ENCODE assay signal across 1 cellular context in the genomic region with DNA sequence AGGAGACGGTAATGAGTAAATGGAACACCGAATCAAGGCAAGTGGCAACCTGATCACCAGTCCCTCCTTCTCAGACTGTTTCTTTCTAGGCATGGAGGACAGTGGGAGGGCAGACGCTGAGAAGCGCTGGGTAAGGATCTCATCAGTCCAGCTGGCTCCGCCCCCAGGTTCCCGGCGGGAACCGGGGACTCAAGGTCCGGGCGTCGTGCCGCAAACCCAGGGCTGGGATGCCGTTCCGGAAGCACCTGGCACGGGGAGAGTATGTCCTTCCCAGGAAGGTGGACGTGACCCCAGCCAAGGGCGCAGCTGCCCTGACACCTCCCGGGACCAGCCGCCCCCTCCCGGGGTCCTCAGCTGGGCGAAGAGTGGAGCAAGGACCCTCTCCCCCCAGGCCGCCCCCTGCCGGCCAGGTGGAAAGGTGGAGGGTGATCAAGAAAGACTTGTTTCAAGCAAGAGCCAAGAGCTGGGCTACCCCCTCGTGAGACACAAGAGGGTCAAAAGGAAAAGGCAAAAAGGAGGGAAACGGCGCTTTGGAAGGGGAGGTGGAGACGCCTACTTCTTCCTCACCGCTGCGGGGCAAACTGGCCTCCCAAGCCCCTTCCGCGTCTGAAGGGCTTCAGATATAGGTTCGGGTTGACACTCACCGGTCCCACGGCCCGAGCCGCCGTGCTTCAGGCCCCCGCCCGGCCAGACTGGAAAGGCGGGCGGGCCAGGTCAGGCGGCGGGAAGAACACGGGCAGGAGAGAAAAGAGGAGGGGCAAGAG.
TF ChIP-seq lines count a peak whose summit lies in the region.

A gene with protein sequence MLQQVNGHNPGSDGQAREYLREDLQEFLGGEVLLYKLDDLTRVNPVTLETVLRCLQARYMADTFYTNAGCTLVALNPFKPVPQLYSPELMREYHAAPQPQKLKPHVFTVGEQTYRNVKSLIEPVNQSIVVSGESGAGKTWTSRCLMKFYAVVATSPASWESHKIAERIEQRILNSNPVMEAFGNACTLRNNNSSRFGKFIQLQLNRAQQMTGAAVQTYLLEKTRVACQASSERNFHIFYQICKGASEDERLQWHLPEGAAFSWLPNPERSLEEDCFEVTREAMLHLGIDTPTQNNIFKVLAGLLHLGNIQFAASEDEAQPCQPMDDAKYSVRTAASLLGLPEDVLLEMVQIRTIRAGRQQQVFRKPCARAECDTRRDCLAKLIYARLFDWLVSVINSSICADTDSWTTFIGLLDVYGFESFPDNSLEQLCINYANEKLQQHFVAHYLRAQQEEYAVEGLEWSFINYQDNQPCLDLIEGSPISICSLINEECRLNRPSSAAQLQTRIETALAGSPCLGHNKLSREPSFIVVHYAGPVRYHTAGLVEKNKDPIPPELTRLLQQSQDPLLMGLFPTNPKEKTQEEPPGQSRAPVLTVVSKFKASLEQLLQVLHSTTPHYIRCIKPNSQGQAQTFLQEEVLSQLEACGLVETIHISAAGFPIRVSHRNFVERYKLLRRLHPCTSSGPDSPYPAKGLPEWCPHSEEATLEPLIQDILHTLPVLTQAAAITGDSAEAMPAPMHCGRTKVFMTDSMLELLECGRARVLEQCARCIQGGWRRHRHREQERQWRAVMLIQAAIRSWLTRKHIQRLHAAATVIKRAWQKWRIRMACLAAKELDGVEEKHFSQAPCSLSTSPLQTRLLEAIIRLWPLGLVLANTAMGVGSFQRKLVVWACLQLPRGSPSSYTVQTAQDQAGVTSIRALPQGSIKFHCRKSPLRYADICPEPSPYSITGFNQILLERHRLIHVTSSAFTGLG (minus strand): TSS at position 752 of the 764 bp plus-strand sequence. CDS start 2,330 bp downstream, outside the sequence.

TF ChIP-seq in HepG2, 621 proteins besides CTCF, POLR2A, EP300 and RAD21 (continued from another document and continues in another):
- no peak for TF ChIP-seq ZNF280D (CRISPR knock-in tag; IDR thresholded peaks at IDR 0.05)
- TF ChIP-seq MLLT10 (CRISPR knock-in tag; IDR thresholded peaks at IDR 0.05) = no peak
- peak; percentile 84 for TF ChIP-seq TFDP1 (CRISPR knock-in tag; IDR thresholded peaks at IDR 0.05; ENCODE audit: borderline replicate concordance)
- no peak for TF ChIP-seq TBX3 (IDR thresholded peaks at IDR 0.05; ENCODE audit: borderline replicate concordance)
- TF ChIP-seq, protein P1, sequence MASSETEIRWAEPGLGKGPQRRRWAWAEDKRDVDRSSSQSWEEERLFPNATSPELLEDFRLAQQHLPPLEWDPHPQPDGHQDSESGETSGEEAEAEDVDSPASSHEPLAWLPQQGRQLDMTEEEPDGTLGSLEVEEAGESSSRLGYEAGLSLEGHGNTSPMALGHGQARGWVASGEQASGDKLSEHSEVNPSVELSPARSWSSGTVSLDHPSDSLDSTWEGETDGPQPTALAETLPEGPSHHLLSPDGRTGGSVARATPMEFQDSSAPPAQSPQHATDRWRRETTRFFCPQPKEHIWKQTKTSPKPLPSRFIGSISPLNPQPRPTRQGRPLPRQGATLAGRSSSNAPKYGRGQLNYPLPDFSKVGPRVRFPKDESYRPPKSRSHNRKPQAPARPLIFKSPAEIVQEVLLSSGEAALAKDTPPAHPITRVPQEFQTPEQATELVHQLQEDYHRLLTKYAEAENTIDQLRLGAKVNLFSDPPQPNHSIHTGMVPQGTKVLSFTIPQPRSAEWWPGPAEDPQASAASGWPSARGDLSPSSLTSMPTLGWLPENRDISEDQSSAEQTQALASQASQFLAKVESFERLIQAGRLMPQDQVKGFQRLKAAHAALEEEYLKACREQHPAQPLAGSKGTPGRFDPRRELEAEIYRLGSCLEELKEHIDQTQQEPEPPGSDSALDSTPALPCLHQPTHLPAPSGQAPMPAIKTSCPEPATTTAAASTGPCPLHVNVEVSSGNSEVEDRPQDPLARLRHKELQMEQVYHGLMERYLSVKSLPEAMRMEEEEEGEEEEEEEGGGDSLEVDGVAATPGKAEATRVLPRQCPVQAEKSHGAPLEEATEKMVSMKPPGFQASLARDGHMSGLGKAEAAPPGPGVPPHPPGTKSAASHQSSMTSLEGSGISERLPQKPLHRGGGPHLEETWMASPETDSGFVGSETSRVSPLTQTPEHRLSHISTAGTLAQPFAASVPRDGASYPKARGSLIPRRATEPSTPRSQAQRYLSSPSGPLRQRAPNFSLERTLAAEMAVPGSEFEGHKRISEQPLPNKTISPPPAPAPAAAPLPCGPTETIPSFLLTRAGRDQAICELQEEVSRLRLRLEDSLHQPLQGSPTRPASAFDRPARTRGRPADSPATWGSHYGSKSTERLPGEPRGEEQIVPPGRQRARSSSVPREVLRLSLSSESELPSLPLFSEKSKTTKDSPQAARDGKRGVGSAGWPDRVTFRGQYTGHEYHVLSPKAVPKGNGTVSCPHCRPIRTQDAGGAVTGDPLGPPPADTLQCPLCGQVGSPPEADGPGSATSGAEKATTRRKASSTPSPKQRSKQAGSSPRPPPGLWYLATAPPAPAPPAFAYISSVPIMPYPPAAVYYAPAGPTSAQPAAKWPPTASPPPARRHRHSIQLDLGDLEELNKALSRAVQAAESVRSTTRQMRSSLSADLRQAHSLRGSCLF (CRISPR knock-in tag; IDR thresholded peaks at IDR 0.05; ENCODE audit: borderline replicate concordance) = no peak
- TF ChIP-seq, protein P2, sequence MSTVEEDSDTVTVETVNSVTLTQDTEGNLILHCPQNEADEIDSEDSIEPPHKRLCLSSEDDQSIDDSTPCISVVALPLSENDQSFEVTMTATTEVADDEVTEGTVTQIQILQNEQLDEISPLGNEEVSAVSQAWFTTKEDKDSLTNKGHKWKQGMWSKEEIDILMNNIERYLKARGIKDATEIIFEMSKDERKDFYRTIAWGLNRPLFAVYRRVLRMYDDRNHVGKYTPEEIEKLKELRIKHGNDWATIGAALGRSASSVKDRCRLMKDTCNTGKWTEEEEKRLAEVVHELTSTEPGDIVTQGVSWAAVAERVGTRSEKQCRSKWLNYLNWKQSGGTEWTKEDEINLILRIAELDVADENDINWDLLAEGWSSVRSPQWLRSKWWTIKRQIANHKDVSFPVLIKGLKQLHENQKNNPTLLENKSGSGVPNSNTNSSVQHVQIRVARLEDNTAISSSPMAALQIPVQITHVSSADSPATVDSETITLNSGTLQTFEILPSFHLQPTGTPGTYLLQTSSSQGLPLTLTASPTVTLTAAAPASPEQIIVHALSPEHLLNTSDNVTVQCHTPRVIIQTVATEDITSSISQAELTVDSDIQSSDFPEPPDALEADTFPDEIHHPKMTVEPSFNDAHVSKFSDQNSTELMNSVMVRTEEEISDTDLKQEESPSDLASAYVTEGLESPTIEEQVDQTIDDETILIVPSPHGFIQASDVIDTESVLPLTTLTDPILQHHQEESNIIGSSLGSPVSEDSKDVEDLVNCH (CRISPR knock-in tag; IDR thresholded peaks at IDR 0.05) = no peak
- TF ChIP-seq, protein P3, sequence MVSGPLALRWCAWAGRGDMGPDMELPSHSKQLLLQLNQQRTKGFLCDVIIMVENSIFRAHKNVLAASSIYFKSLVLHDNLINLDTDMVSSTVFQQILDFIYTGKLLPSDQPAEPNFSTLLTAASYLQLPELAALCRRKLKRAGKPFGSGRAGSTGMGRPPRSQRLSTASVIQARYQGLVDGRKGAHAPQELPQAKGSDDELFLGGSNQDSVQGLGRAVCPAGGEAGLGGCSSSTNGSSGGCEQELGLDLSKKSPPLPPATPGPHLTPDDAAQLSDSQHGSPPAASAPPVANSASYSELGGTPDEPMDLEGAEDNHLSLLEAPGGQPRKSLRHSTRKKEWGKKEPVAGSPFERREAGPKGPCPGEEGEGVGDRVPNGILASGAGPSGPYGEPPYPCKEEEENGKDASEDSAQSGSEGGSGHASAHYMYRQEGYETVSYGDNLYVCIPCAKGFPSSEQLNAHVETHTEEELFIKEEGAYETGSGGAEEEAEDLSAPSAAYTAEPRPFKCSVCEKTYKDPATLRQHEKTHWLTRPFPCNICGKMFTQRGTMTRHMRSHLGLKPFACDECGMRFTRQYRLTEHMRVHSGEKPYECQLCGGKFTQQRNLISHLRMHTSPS (CRISPR knock-in tag; IDR thresholded peaks at IDR 0.05; ENCODE audit: low read depth) = 0 out of 2 replicates have a peak, but pooled peaks have one; percentile 3
- TF ChIP-seq ZNF335 (CRISPR knock-in tag; IDR thresholded peaks at IDR 0.05) = peak; percentile 21; the same call in 1 of the 2 replicates
- no peak for TF ChIP-seq THRA (CRISPR knock-in tag; IDR thresholded peaks at IDR 0.05; ENCODE audit: borderline replicate concordance)
- TF ChIP-seq ZBTB1 (CRISPR knock-in tag; IDR thresholded peaks at IDR 0.05; ENCODE audit: borderline replicate concordance) = no peak
- no peak for TF ChIP-seq ZNF841 (CRISPR knock-in tag; IDR thresholded peaks at IDR 0.05; ENCODE audit: borderline replicate concordance)
- no peak for TF ChIP-seq RFX5 (IDR thresholded peaks at IDR 0.05; ENCODE audit: low read depth, low read length)
- TF ChIP-seq ZZZ3 (CRISPR knock-in tag; IDR thresholded peaks at IDR 0.05; ENCODE audit: borderline replicate concordance) = no peak
- TF ChIP-seq ZEB1 (IDR thresholded peaks at IDR 0.05; ENCODE audit: insufficient replicate concordance, low read depth) = peak; percentile 89
- no peak for TF ChIP-seq SATB2 (CRISPR knock-in tag; IDR thresholded peaks at IDR 0.05)
- no peak for TF ChIP-seq SNAI1 (CRISPR knock-in tag; IDR thresholded peaks at IDR 0.05; ENCODE audit: borderline replicate concordance)
- TF ChIP-seq MAFK (conservative IDR thresholded peaks at IDR 0.05 in 1 of 2, IDR thresholded peaks at IDR 0.05 in 1 of 2; ENCODE audit: low read length in 2 of 2) = no peak
- TF ChIP-seq ZNF614 (CRISPR knock-in tag; IDR thresholded peaks at IDR 0.05; ENCODE audit: borderline replicate concordance) = no peak
- no peak for TF ChIP-seq REXO4 (CRISPR knock-in tag; IDR thresholded peaks at IDR 0.05; ENCODE audit: borderline replicate concordance)
- TF ChIP-seq SIN3B (IDR thresholded peaks at IDR 0.05; ENCODE audit: low read length) = no peak
- TF ChIP-seq ZNF777 (CRISPR knock-in tag; IDR thresholded peaks at IDR 0.05) = no peak
- TF ChIP-seq, protein P4, sequence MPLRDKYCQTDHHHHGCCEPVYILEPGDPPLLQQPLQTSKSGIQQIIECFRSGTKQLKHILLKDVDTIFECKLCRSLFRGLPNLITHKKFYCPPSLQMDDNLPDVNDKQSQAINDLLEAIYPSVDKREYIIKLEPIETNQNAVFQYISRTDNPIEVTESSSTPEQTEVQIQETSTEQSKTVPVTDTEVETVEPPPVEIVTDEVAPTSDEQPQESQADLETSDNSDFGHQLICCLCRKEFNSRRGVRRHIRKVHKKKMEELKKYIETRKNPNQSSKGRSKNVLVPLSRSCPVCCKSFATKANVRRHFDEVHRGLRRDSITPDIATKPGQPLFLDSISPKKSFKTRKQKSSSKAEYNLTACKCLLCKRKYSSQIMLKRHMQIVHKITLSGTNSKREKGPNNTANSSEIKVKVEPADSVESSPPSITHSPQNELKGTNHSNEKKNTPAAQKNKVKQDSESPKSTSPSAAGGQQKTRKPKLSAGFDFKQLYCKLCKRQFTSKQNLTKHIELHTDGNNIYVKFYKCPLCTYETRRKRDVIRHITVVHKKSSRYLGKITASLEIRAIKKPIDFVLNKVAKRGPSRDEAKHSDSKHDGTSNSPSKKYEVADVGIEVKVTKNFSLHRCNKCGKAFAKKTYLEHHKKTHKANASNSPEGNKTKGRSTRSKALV (CRISPR knock-in tag; IDR thresholded peaks at IDR 0.05) = no peak
- TF ChIP-seq ZNF598 (CRISPR knock-in tag; IDR thresholded peaks at IDR 0.05; ENCODE audit: borderline replicate concordance) = no peak; the same call in 1 of the 2 replicates
- TF ChIP-seq TCF7 (IDR thresholded peaks at IDR 0.05; ENCODE audit: low read depth) = no peak
- TF ChIP-seq HOXA3 (CRISPR knock-in tag; IDR thresholded peaks at IDR 0.05) = peak; percentile 25
- no peak for TF ChIP-seq CENPX (CRISPR knock-in tag; IDR thresholded peaks at IDR 0.05)
